In genomic region chr14:21503376-21503775, GRCh38 we compare ENCODE assay signal across 22 cellular contexts. TPM values are rescaled to one million over a fixed set of nuclear protein-coding genes. Genes with fewer than 3 reads are reported as not detected.
A peak's percentile ranks its signal among the peaks of the same experiment; 100 is the strongest.
DNase-seq lines count a peak whose midpoint lies in the region; ATAC-seq and TF ChIP-seq lines count a peak whose summit lies in the region.
"Had no signal": no experiment of that assay in that cellular context is flagged by ENCODE, and none has a peak within 500 bp of the region (broad histone marks: within the 10 kb centered on the region; RNA-seq: fewer than 3 reads in every experiment).

No MANE protein-coding gene starts in this region.

- H3K79me2 ChIP-seq in neural cell (replicated peaks; ENCODE audit: insufficient read depth, low read length) = peaks cover 20% of the 10 kb centered on the region

- no peak for TF ChIP-seq RAD21 in neural cell (conservative IDR thresholded peaks at IDR 0.05)

- intact Hi-C loops in activated CD4-positive, alpha-beta T cell treated with anti-CD3 and anti-CD28 coated beads, Interleukin-2, amount 10 ng/mL, durations not matched to agents 24 days and 14 days (cut with micrococcal nuclease) = no loop called here
- intact Hi-C loops in activated CD4-positive, alpha-beta T cell treated with anti-CD3 and anti-CD28 coated beads for 36 hours (cut with DNase I, micrococcal nuclease) = no loop called here

- H3K27me3 ChIP-seq in neural cell (ENCODE audit: insufficient read depth, low read depth, low read length) = no peaks in the 10 kb centered on the region
- H3K27me3 ChIP-seq: dorsolateral prefrontal cortex, thyroid gland had no signal

- H3K27ac ChIP-seq in neural cell (ENCODE audit: low read length) = no peak overlapping the region
- H3K27ac ChIP-seq: KMS-11 had no signal

- no peak overlapping the region for H2AFZ ChIP-seq in neural cell (ENCODE audit: low read depth, low read length)

- no peak for ATAC-seq in activated CD4-positive, alpha-beta T cell treated with anti-CD3 and anti-CD28 coated beads for 36 hours
- ATAC-seq in GM21360 (IDR thresholded peaks at IDR 0.05; ENCODE audit: unreplicated experiment) = no peak
- ATAC-seq: stimulated activated naive CD8-positive, alpha-beta T cell treated with anti-CD3 and anti-CD28 coated beads, Interleukin-15, Interleukin-2, amounts not matched to agents 100 U/mL and 50 U/mL, for 24 hours had no signal

- H3K9ac ChIP-seq in neural cell (ENCODE audit: low read length) = no peak overlapping the region
- H3K9ac ChIP-seq: KMS-11 had no signal

- H3K36me3 ChIP-seq in neural cell (ENCODE audit: insufficient read depth, low read length) = peaks cover 4% of the 10 kb centered on the region

- no peaks in the 10 kb centered on the region for H3K9me3 ChIP-seq in neural cell (ENCODE audit: low read length)
- H3K9me3 ChIP-seq: thyroid gland had no signal

- peaks cover 47% of the 10 kb centered on the region for H3K4me1 Mint-ChIP-seq in activated CD4-positive, alpha-beta T cell treated with anti-CD3 and anti-CD28 coated beads, Interleukin-2, amount 10 ng/mL, durations not matched to agents 24 days and 14 days
- H3K4me1 Mint-ChIP-seq in activated CD4-positive, alpha-beta T cell treated with anti-CD3 and anti-CD28 coated beads for 36 hours = peaks cover 51% of the 10 kb centered on the region
- peaks cover 11% of the 10 kb centered on the region for H3K4me1 Mint-ChIP-seq in HFFc6 (ENCODE audit: low read depth)
- H3K4me1 Mint-ChIP-seq in activated naive CD8-positive, alpha-beta T cell (ENCODE audit: low read depth) = peaks cover 59% of the 10 kb centered on the region

- no peak overlapping the region for H3K4me3 Mint-ChIP-seq in activated CD4-positive, alpha-beta T cell treated with anti-CD3 and anti-CD28 coated beads, Interleukin-2, amount 10 ng/mL, durations not matched to agents 24 days and 14 days
- H3K4me3 Mint-ChIP-seq in activated CD4-positive, alpha-beta T cell treated with anti-CD3 and anti-CD28 coated beads for 36 hours = no peak overlapping the region
- H3K4me3 Mint-ChIP-seq in HFFc6 = no peak overlapping the region
- no peak overlapping the region for H3K4me3 Mint-ChIP-seq in activated naive CD8-positive, alpha-beta T cell
- H3K4me3 Mint-ChIP-seq: central memory CD8-positive, alpha-beta T cell; memory B cell had no signal

- no peaks in the 10 kb centered on the region for H3K9me3 Mint-ChIP-seq in activated CD4-positive, alpha-beta T cell treated with anti-CD3 and anti-CD28 coated beads, Interleukin-2, amount 10 ng/mL, durations not matched to agents 24 days and 14 days
- no peaks in the 10 kb centered on the region for H3K9me3 Mint-ChIP-seq in activated CD4-positive, alpha-beta T cell treated with anti-CD3 and anti-CD28 coated beads for 36 hours (ENCODE audit: low read depth)
- H3K9me3 Mint-ChIP-seq in HFFc6 = no peaks in the 10 kb centered on the region
- H3K9me3 Mint-ChIP-seq in activated naive CD8-positive, alpha-beta T cell (ENCODE audit: low read depth) = no peaks in the 10 kb centered on the region
- H3K9me3 Mint-ChIP-seq: central memory CD8-positive, alpha-beta T cell; memory B cell had no signal

- no peaks in the 10 kb centered on the region for H3F3A ChIP-seq in neural cell (ENCODE audit: insufficient read depth, low read length, poor library complexity, severe bottlenecking)

- H4K20me1 ChIP-seq in neural cell (ENCODE audit: insufficient read depth) = no peaks in the 10 kb centered on the region

- POLR2A ChIA-PET in activated CD4-positive, alpha-beta T cell treated with anti-CD3 and anti-CD28 coated beads for 36 hours (lab: Charles Lee) = no interaction called here

- TF ChIP-seq CTCF in HFFc6 (IDR thresholded peaks at IDR 0.05) (no peak), neural cell (IDR thresholded peaks at IDR 0.05; ENCODE audit: poor library complexity, severe bottlenecking) (no peak), GM13976 (IDR thresholded peaks at IDR 0.05; ENCODE audit: borderline replicate concordance, control extremely low read depth, extremely low read depth, insufficient read depth, missing control alignments) (no peak)

- no peak for TF ChIP-seq EP300 in neural cell (conservative IDR thresholded peaks at IDR 0.05; ENCODE audit: poor library complexity, severe bottlenecking)

- no peak for DNase-seq in activated CD4-positive, alpha-beta T cell treated with anti-CD3 and anti-CD28 coated beads, Interleukin-2, amount 10 ng/mL, durations not matched to agents 24 days and 14 days
- no peak for DNase-seq in activated CD4-positive, alpha-beta T cell treated with anti-CD3 and anti-CD28 coated beads for 36 hours
- DNase-seq in HFFc6 = no peak
- DNase-seq in HK-2 (ENCODE audit: unreplicated experiment) = no peak
- DNase-seq in GM13976 (ENCODE audit: low spot score) = no peak
- DNase-seq: 8988T; activated T-cell treated with anti-CD3 and anti-CD28 coated beads, Interleukin-2, amount 50 U/mL, for 48 hours; DMS 273 treated with DMSO at 0.1 percent for 48 hours; dorsolateral prefrontal cortex; EL; NCI-H1436; NCI-H2081 treated with DMSO at 0.1 percent for 48 hours; NCI-H345; NCI-H748 treated with DMSO at 0.1 percent for 48 hours; stimulated activated naive CD8-positive, alpha-beta T cell treated with anti-CD3 and anti-CD28 coated beads, Interleukin-15, Interleukin-2, amounts not matched to agents 100 U/mL and 50 U/mL, for 24 hours; thyroid gland had no signal

- H3K27ac Mint-ChIP-seq in activated CD4-positive, alpha-beta T cell treated with anti-CD3 and anti-CD28 coated beads, Interleukin-2, amount 10 ng/mL, durations not matched to agents 24 days and 14 days = peak overlapping the region; percentile 11
- no peak overlapping the region for H3K27ac Mint-ChIP-seq in activated CD4-positive, alpha-beta T cell treated with anti-CD3 and anti-CD28 coated beads for 36 hours
- peak overlapping the region; percentile 35; the same call in 1 of the 2 replicates for H3K27ac Mint-ChIP-seq in HFFc6
- H3K27ac Mint-ChIP-seq in activated naive CD8-positive, alpha-beta T cell = peak overlapping the region; percentile 50

- no peak overlapping the region for H3K4me3 ChIP-seq in neural cell (ENCODE audit: low read length)
- H3K4me3 ChIP-seq: dorsolateral prefrontal cortex, thyroid gland had no signal

- H3K4me2 ChIP-seq in neural cell (ENCODE audit: low read length) = no peak overlapping the region
- H3K4me2 ChIP-seq: KMS-11 had no signal

- CTCF ChIA-PET in activated CD4-positive, alpha-beta T cell treated with anti-CD3 and anti-CD28 coated beads for 36 hours (lab: Charles Lee) = interaction anchor here (0.6 to 3.6 kb wide), 4 partner anchors 10 to 54 kb away, joined by 3 to 12 read pairs (median 6); partner anchors contain the start of genes RAB2B and TOX4

- no peaks in the 10 kb centered on the region for H3K27me3 Mint-ChIP-seq in activated CD4-positive, alpha-beta T cell treated with anti-CD3 and anti-CD28 coated beads, Interleukin-2, amount 10 ng/mL, durations not matched to agents 24 days and 14 days
- no peaks in the 10 kb centered on the region for H3K27me3 Mint-ChIP-seq in activated CD4-positive, alpha-beta T cell treated with anti-CD3 and anti-CD28 coated beads for 36 hours
- no peaks in the 10 kb centered on the region; the same call in 1 of the 2 replicates for H3K27me3 Mint-ChIP-seq in HFFc6 (ENCODE audit: insufficient read depth)
- H3K27me3 Mint-ChIP-seq in activated naive CD8-positive, alpha-beta T cell = no peaks in the 10 kb centered on the region
- H3K27me3 Mint-ChIP-seq: central memory CD8-positive, alpha-beta T cell; memory B cell had no signal

- no peaks in the 10 kb centered on the region for H3K9me2 ChIP-seq in neural cell (ENCODE audit: insufficient read depth, low read length)

- H3K36me3 Mint-ChIP-seq in activated CD4-positive, alpha-beta T cell treated with anti-CD3 and anti-CD28 coated beads, Interleukin-2, amount 10 ng/mL, durations not matched to agents 24 days and 14 days (ENCODE audit: low read depth) = peaks cover 63% of the 10 kb centered on the region
- H3K36me3 Mint-ChIP-seq in activated CD4-positive, alpha-beta T cell treated with anti-CD3 and anti-CD28 coated beads for 36 hours (ENCODE audit: low read depth) = peaks cover 62% of the 10 kb centered on the region
- H3K36me3 Mint-ChIP-seq in HFFc6 (ENCODE audit: low read depth) = peaks cover 28% of the 10 kb centered on the region
- peaks cover 12% of the 10 kb centered on the region for H3K36me3 Mint-ChIP-seq in activated naive CD8-positive, alpha-beta T cell

- in situ Hi-C loops in GM13976 (cut with MboI; ENCODE audit: low sequenced_read_pairs, unreplicated experiment) = no loop called here

RNA-seq across cellular contexts. Expression of gene METTL3, which starts 7.8 kb away (rescaled TPM):
- total RNA-seq in activated CD4-positive, alpha-beta T cell treated with anti-CD3 and anti-CD28 coated beads, Interleukin-2, amount 10 ng/mL, durations not matched to agents 24 days and 14 days = 72.9 and 81.7 TPM in 2 replicates
- total RNA-seq in activated CD4-positive, alpha-beta T cell treated with anti-CD3 and anti-CD28 coated beads for 36 hours = 10 to 100 TPM; 64.0 to 67.4 TPM
- total RNA-seq in HFFc6 (2021; fragmentation: NEBNext Ultra II Directional; extraction: Animal tissue kit (Norgen Biotek cat#: 25700)) = 10 to 100 TPM; 28.8 to 37.5 (median 30.3) TPM
- polyA plus RNA-seq in neural cell = 234 and 262 TPM in 2 replicates
- polyA minus RNA-seq in neural cell = 91.6 and 100 TPM in 2 replicates

RNA-seq across cellular contexts. Expression of gene SALL2, which starts 22.8 kb away (rescaled TPM):
- total RNA-seq in activated CD4-positive, alpha-beta T cell treated with anti-CD3 and anti-CD28 coated beads, Interleukin-2, amount 10 ng/mL, durations not matched to agents 24 days and 14 days = 1.6 and 1.7 TPM in 2 replicates
- total RNA-seq in activated CD4-positive, alpha-beta T cell treated with anti-CD3 and anti-CD28 coated beads for 36 hours = 1 to 10 TPM; 5.5 to 6.3 TPM
- 1 to 10 TPM in 3 of 6 experiments, under 1 TPM in 3; 0.51 to 2.0 (median 0.99) TPM for total RNA-seq in HFFc6 (2021; fragmentation: NEBNext Ultra II Directional; extraction: Animal tissue kit (Norgen Biotek cat#: 25700))
- polyA plus RNA-seq in neural cell = 18.6 and 23.6 TPM in 2 replicates
- polyA minus RNA-seq in neural cell = 31.2 and 35.0 TPM in 2 replicates

RNA-seq across cellular contexts. Expression of gene TOX4, which starts 26.4 kb away (rescaled TPM):
- 75.9 and 82.8 TPM in 2 replicates for total RNA-seq in activated CD4-positive, alpha-beta T cell treated with anti-CD3 and anti-CD28 coated beads, Interleukin-2, amount 10 ng/mL, durations not matched to agents 24 days and 14 days
- 10 to 100 TPM; 79.5 to 85.6 TPM for total RNA-seq in activated CD4-positive, alpha-beta T cell treated with anti-CD3 and anti-CD28 coated beads for 36 hours
- 10 to 100 TPM; 79.8 to 96.3 (median 88.5) TPM for total RNA-seq in HFFc6 (2021; fragmentation: NEBNext Ultra II Directional; extraction: Animal tissue kit (Norgen Biotek cat#: 25700))
- 56.8 and 57.4 TPM in 2 replicates for polyA plus RNA-seq in neural cell
- 65.7 and 74.9 TPM in 2 replicates for polyA minus RNA-seq in neural cell

RNA-seq across cellular contexts. Expression of gene RAB2B, which starts 26.6 kb away (rescaled TPM):
- 26.5 and 30.1 TPM in 2 replicates for total RNA-seq in activated CD4-positive, alpha-beta T cell treated with anti-CD3 and anti-CD28 coated beads, Interleukin-2, amount 10 ng/mL, durations not matched to agents 24 days and 14 days
- 10 to 100 TPM; 21.2 to 22.0 TPM for total RNA-seq in activated CD4-positive, alpha-beta T cell treated with anti-CD3 and anti-CD28 coated beads for 36 hours
- total RNA-seq in HFFc6 (2021; fragmentation: NEBNext Ultra II Directional; extraction: Animal tissue kit (Norgen Biotek cat#: 25700)) = 10 to 100 TPM; 20.2 to 22.9 (median 21.3) TPM
- polyA plus RNA-seq in neural cell = 47.6 and 47.9 TPM in 2 replicates
- polyA minus RNA-seq in neural cell = 80.5 and 85.5 TPM in 2 replicates

RNA-seq across cellular contexts. Expression of gene CHD8, which starts 47.5 kb away (rescaled TPM):
- 104 and 115 TPM in 2 replicates for total RNA-seq in activated CD4-positive, alpha-beta T cell treated with anti-CD3 and anti-CD28 coated beads, Interleukin-2, amount 10 ng/mL, durations not matched to agents 24 days and 14 days
- total RNA-seq in activated CD4-positive, alpha-beta T cell treated with anti-CD3 and anti-CD28 coated beads for 36 hours = 100 to 1,000 TPM in 1 of 2 experiments, 10 to 100 TPM in 1; 84.3 to 104 TPM
- total RNA-seq in HFFc6 (2021; fragmentation: NEBNext Ultra II Directional; extraction: Animal tissue kit (Norgen Biotek cat#: 25700)) = 10 to 100 TPM; 63.5 to 78.6 (median 70.9) TPM
- polyA plus RNA-seq in neural cell = 44.1 and 52.3 TPM in 2 replicates
- polyA minus RNA-seq in neural cell = 140 and 165 TPM in 2 replicates
